In genomic region chr3:126517291-126517951, GRCh38 we compare ENCODE assay signal across 17 cellular contexts. TPM values are rescaled to one million over a fixed set of nuclear protein-coding genes. Genes with fewer than 3 reads are reported as not detected.
DNase-seq lines count a peak whose midpoint lies in the region; ATAC-seq and TF ChIP-seq lines count a peak whose summit lies in the region.
"Had no signal": no experiment of that assay in that cellular context is flagged by ENCODE, and none has a peak within 500 bp of the region (broad histone marks: within the 10 kb centered on the region; RNA-seq: fewer than 3 reads in every experiment).

TSS of gene UROC1 (minus strand) at chr3:126517773. CDS start at chr3:126517719, 54 bp downstream.

- no peaks in the 10 kb centered on the region for H3K36me3 ChIP-seq in right atrium auricular region
- H3K36me3 ChIP-seq in ectodermal cell (ENCODE audit: control insufficient read depth, insufficient read depth, low read length): no peaks in the 10 kb centered on the region
- no peaks in the 10 kb centered on the region for H3K36me3 ChIP-seq in right lobe of liver
- no peaks in the 10 kb centered on the region for H3K36me3 ChIP-seq in upper lobe of right lung

- H3K27me3 ChIP-seq in right atrium auricular region: no peaks in the 10 kb centered on the region
- peaks cover 2% of the 10 kb centered on the region for H3K27me3 ChIP-seq in ectodermal cell (ENCODE audit: control insufficient read depth, insufficient read depth, low read length, poor library complexity, severe bottlenecking)
- H3K27me3 ChIP-seq in right lobe of liver: no peaks in the 10 kb centered on the region
- no peaks in the 10 kb centered on the region for H3K27me3 ChIP-seq in upper lobe of right lung

- 94 to 95% methylated on average over 16 of the region's 16 CpGs for WGBS in ectodermal cell, 2 experiments
- 56% methylated on average over 3 of the region's 16 CpGs for WGBS in right lobe of liver (ENCODE audit: insufficient coverage, low coverage, low lambda C conversion rate, missing lambda C conversion rate)

- peak; percentile 58 for TF ChIP-seq POLR2A in right lobe of liver (IDR thresholded peaks at IDR 0.05)

- H3K4me3 ChIP-seq in right atrium auricular region: no peak within 1 kb of the TSS
- H3K4me3 ChIP-seq in ectodermal cell (ENCODE audit: insufficient read depth, low read depth, low read length): no peak within 1 kb of the TSS
- peak within 1 kb of the TSS; percentile 37 to 81 (median 40) for H3K4me3 ChIP-seq in right lobe of liver
- H3K4me3 ChIP-seq in upper lobe of right lung: no peak within 1 kb of the TSS
- H3K4me3 ChIP-seq: GM23338 had no signal

- TF ChIP-seq CTCF in right atrium auricular region (IDR thresholded peaks at IDR 0.05) (no peak), right lobe of liver (IDR thresholded peaks at IDR 0.05) (no peak), upper lobe of right lung (IDR thresholded peaks at IDR 0.05) (no peak)

- H3K9me3 ChIP-seq in right atrium auricular region: no peaks in the 10 kb centered on the region
- H3K9me3 ChIP-seq in ectodermal cell (ENCODE audit: control insufficient read depth, low read length): no peaks in the 10 kb centered on the region
- no peaks in the 10 kb centered on the region for H3K9me3 ChIP-seq in right lobe of liver
- no peaks in the 10 kb centered on the region for H3K9me3 ChIP-seq in upper lobe of right lung

- H3K27ac ChIP-seq in right atrium auricular region (no peak within 1 kb of the TSS), ectodermal cell (ENCODE audit: insufficient read depth, low read depth, low read length, poor library complexity, severe bottlenecking) (peak within 1 kb of the TSS; percentile 16), right lobe of liver (peak within 1 kb of the TSS in 2 of 3 donors; percentile 60 to 84), upper lobe of right lung (no peak within 1 kb of the TSS)

- H3K4me1 ChIP-seq in right atrium auricular region (peaks cover 0 to 7% of the 10 kb centered on the region in 2 donors), ectodermal cell (ENCODE audit: control insufficient read depth, insufficient read depth, low read length) (peaks cover 17% of the 10 kb centered on the region), right lobe of liver (peaks cover 0 to 54% (median 13%) of the 10 kb centered on the region in 4 donors), upper lobe of right lung (no peaks in the 10 kb centered on the region)

- DNase-seq in left cardiac atrium: peak; percentile 14
- DNase-seq in right atrium auricular region (ENCODE audit: low spot score): no peak
- DNase-seq in right lobe of liver: peak; percentile 86 to 96 (median 96)
- DNase-seq in upper lobe of right lung: peak; percentile 31
- no peak for DNase-seq in NCI-H1417 treated with DMSO at 0.1 percent for 48 hours (lab: John Stamatoyannopoulos, UW)
- DNase-seq in NCI-H345 treated with DMSO at 0.1 percent for 48 hours (lab: John Stamatoyannopoulos, UW; ENCODE audit: unreplicated experiment): no peak
- DNase-seq: COR-L47, DMS53, MM.1S, NCI-H1105, NCI-H187 treated with DMSO at 0.1 percent for 48 hours, NCI-H446, SIG-M5 had no signal

- intact Hi-C loops in left cardiac atrium (cut with DNase I) (no loop called here), right lobe of liver (cut with DNase I) (no loop called here), upper lobe of right lung (cut with DNase I) (no loop called here)

- ATAC-seq in left cardiac atrium: no peak
- ATAC-seq in right lobe of liver: peak; percentile 81 to 90 (median 83)
- ATAC-seq in upper lobe of right lung: peak; percentile 4
- no peak for ATAC-seq in GM19328 (IDR thresholded peaks at IDR 0.05; ENCODE audit: unreplicated experiment)
- ATAC-seq: GM23338 had no signal

RNA-seq across cellular contexts. Expression of gene UROC1, which starts in this region (rescaled TPM):
- total RNA-seq in left cardiac atrium (not detected), right atrium auricular region (not detected), right lobe of liver (100 to 1,000 TPM in 1 of 6 experiments, 10 to 100 TPM in 5; 15.1 to 101 (median 55.8) TPM), upper lobe of right lung (not detected)
- polyA plus RNA-seq in ectodermal cell (2013, experiment 1 of 4): not detected
- not detected for polyA plus RNA-seq in ectodermal cell (2013, experiment 2 of 4)
- not detected for polyA plus RNA-seq in ectodermal cell (2013, experiment 3 of 4)
- polyA plus RNA-seq in ectodermal cell (2013, experiment 4 of 4): not detected
- total RNA-seq: A673, GM23338 had no signal
- polyA plus RNA-seq: GM23338 had no signal

Comparison
In these comparisons a context has a peak if more than half of its experiments do, and no peak if none do; other contexts are left out.
1. RNA of gene UROC1 (total RNA-seq): 15.1 to 101 TPM in right lobe of liver; not detected in left cardiac atrium, not detected in right atrium auricular region and not detected in upper lobe of right lung (single experiment); every median in the first group is over 10 times any median in the second.
2. Peak in DNase-seq in left cardiac atrium; RNA of the gene not detected or under 1 TPM.
3. Peak in DNase-seq and ATAC-seq in upper lobe of right lung; RNA of the gene not detected or under 1 TPM.
4. ATAC-seq: peak in right lobe of liver (4 of 4); none in left cardiac atrium (0 of 2) and GM19328 (single experiment).
5. DNase-seq: peak in right lobe of liver (3 of 3); none in right atrium auricular region (single experiment), NCI-H1417 treated with DMSO at 0.1 percent for 48 hours (single experiment) and NCI-H345 treated with DMSO at 0.1 percent for 48 hours (single experiment).
6. H3K27ac ChIP-seq: peak in ectodermal cell (single experiment) and right lobe of liver (2 of 3); none in right atrium auricular region (0 of 2) and upper lobe of right lung (single experiment).
7. H3K4me3 ChIP-seq: peak in right lobe of liver (3 of 3); none in right atrium auricular region (0 of 2), ectodermal cell (single experiment) and upper lobe of right lung (single experiment).